In genomic region chr11:57541099-57541670, GRCh38 we compare ENCODE assay signal across 28 cellular contexts. TPM values are rescaled to one million over a fixed set of nuclear protein-coding genes. Genes with fewer than 3 reads are reported as not detected.
"Had no signal": no experiment of that assay in that cellular context is flagged by ENCODE, and none has a peak within 500 bp of the region (broad histone marks: within the 10 kb centered on the region; RNA-seq: fewer than 3 reads in every experiment).

No MANE protein-coding gene starts in this region.

- H3K27me3 ChIP-seq: esophagus squamous epithelium, neural progenitor cell, ovary, right lobe of liver, stomach, transverse colon had no signal

- H3K4me1 ChIP-seq: lower lobe of right lung, right lobe of liver, stomach, transverse colon had no signal

- H3K9me3 ChIP-seq: esophagus squamous epithelium, lower lobe of right lung, ovary, right lobe of liver, stomach, thoracic aorta, transverse colon had no signal

- H3K4me3 ChIP-seq: esophagus squamous epithelium, lower lobe of right lung, neural progenitor cell, ovary, right lobe of liver, skin epidermis, stomach, thoracic aorta, transverse colon had no signal

- H3K36me3 ChIP-seq: lower lobe of right lung, neural progenitor cell, ovary, right lobe of liver, thoracic aorta, transverse colon had no signal

- ATAC-seq: left lobe of liver; lower lobe of right lung; natural killer cell treated with Interleukin-12 subunit alpha and Interleukin-12 subunit beta and Interleukin-15 and Interleukin-18, amount 100 ng/mL, for 72 hours; right lobe of liver had no signal

- FAIRE-seq: colon, islet of Langerhans had no signal

- DNase-seq: cerebellar nuclear complex; esophagus squamous epithelium; foreskin fibroblast; head of caudate nucleus; hypothalamus; kidney glomerular epithelial cell; lower lobe of right lung; nucleus accumbens; ovary; right lobe of liver; stimulated activated CD4-positive, alpha-beta T cell treated with anti-CD3 and anti-CD28 coated beads, Interleukin-2, amount 100 ng/mL, for 24 hours; stimulated activated CD4-positive, alpha-beta T cell treated with anti-CD3 and anti-CD28 coated beads, Interleukin-4, amount 100 ng/mL, for 4 hours; stimulated activated naive CD4-positive, alpha-beta T cell; stomach; substantia nigra; transverse colon had no signal

- H3K27ac ChIP-seq: esophagus squamous epithelium, lower lobe of right lung, neural progenitor cell, ovary, right lobe of liver, skin epidermis, stomach, thoracic aorta, transverse colon had no signal

RNA-seq across cellular contexts. Expression of gene SMTNL1, which starts 3.8 kb away (rescaled TPM):
- total RNA-seq: epithelial cell of proximal tubule; esophagus squamous epithelium; left lobe of liver; lower lobe of right lung; mesothelial cell of epicardium; mucosa of gallbladder; natural killer cell treated with Interleukin-12 subunit alpha and Interleukin-12 subunit beta and Interleukin-15 and Interleukin-18, amount 100 ng/mL, for 72 hours; ovary; posterior vena cava; right lobe of liver; stomach; thoracic aorta; transverse colon; ureter had no signal
- polyA plus RNA-seq: ovary, stomach had no signal

RNA-seq across cellular contexts. Expression of gene SERPING1, which starts 56.3 kb away (rescaled TPM):
- total RNA-seq: natural killer cell treated with Interleukin-12 subunit alpha and Interleukin-12 subunit beta and Interleukin-15 and Interleukin-18, amount 100 ng/mL, for 72 hours had no signal
